In the genomic region with DNA sequence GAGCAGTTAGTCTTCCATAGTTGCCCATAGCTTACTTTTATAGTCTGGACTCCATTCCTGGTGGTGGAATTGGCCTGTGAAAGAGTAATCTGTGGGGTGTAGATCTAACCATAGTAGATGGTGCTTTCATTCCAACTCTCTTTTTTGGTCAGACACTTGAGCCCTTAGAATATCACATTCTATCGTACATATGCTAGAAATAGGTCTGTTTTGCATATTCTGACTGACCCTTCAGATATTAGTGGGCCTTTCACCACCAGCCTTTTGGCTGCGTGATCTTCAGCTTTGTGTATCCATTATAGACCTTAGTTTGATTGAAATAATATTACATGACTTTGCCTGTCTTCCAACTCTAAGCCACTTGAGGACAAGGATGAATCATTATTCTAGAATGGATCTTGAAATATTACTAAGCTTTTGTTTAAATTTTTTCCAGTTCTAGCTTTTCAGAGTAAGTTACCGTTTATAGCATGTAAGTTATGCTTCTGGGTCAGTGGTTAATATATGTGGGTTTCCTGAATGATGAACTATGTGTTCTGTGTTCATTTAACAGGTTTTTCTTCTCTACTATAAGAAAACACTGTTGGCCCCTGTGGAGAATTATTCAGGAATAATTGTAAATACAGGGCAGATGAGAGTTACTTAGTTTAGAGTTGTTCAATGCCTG, we compare ENCODE assay signal across 15 cellular contexts. TPM values are rescaled to one million over a fixed set of nuclear protein-coding genes. Genes with fewer than 3 reads are reported as not detected.
DNase-seq lines count a peak whose midpoint lies in the region; ATAC-seq and TF ChIP-seq lines count a peak whose summit lies in the region.
"Had no signal": no experiment of that assay in that cellular context is flagged by ENCODE, and none has a peak within 500 bp of the region (broad histone marks: within the 10 kb centered on the region; RNA-seq: fewer than 3 reads in every experiment).

No MANE protein-coding gene starts in this region.

- peaks cover 8 to 29% of the 10 kb centered on the region in 2 donors for H3K36me3 Mint-ChIP-seq in CD4-positive, alpha-beta memory T cell
- peaks cover 35% of the 10 kb centered on the region for H3K36me3 Mint-ChIP-seq in endodermal cell (ENCODE audit: low read depth)

- POLR2A ChIA-PET in CD4-positive, alpha-beta memory T cell (lab: Charles Lee; ENCODE audit: partially characterized antibody): interaction anchor here (0.7 to 1.3 kb wide), 3 partner anchors 53 to 54 kb away, joined by 3 to 6 read pairs (median 4); no protein-coding TSS in a partner anchor

- no peak overlapping the region for H3K27ac ChIP-seq in CD4-positive, alpha-beta memory T cell (ENCODE audit: low read depth, low read length)
- no peak overlapping the region for H3K27ac ChIP-seq in endodermal cell (ENCODE audit: low read depth, low read length)
- H3K27ac ChIP-seq: SJCRH30, upper lobe of left lung had no signal

- 96 to 97% methylated on average over 2 to 3 of the region's 3 CpGs for WGBS in endodermal cell (ENCODE audit: insufficient coverage in 1 of 2, insufficient read length in 1 of 2), 2 experiments

- DNase-seq in CD4-positive, alpha-beta memory T cell: no peak
- DNase-seq in endodermal cell (no peak), C1 segment of cervical spinal cord (lab: John Stamatoyannopoulos, UW) (no peak), DMS153 (lab: John Stamatoyannopoulos, UW) (no peak)
- DNase-seq: activated CD4-positive, alpha-beta T cell treated with anti-CD3 and anti-CD28 coated beads, Interleukin-2, amount 50 U/mL, for 1 hour; Caco-2; midbrain; NCI-H526 treated with DMSO at 0.1 percent for 48 hours; SJCRH30; upper lobe of left lung had no signal

- peak overlapping the region in 5 of 8 donors; percentile 3 to 29 (median 5) for H3K4me3 Mint-ChIP-seq in CD4-positive, alpha-beta memory T cell
- H3K4me3 Mint-ChIP-seq in endodermal cell: no peak overlapping the region

- H3K4me1 Mint-ChIP-seq in CD4-positive, alpha-beta memory T cell: peaks cover 56 to 81% (median 66%) of the 10 kb centered on the region in 4 donors
- H3K4me1 Mint-ChIP-seq in endodermal cell: peaks cover 45% of the 10 kb centered on the region

- CTCF ChIA-PET in CD4-positive, alpha-beta memory T cell (lab: Charles Lee; ENCODE audit: partially characterized antibody): interaction anchor here (0.6 to 2.4 kb wide), 2 partner anchors 54 to 706 kb away, joined by 3 to 9 read pairs; no protein-coding TSS in a partner anchor

- peaks cover 71% of the 10 kb centered on the region for H3K4me1 ChIP-seq in CD4-positive, alpha-beta memory T cell (ENCODE audit: insufficient read depth, low read length)
- no peaks in the 10 kb centered on the region for H3K4me1 ChIP-seq in endodermal cell (ENCODE audit: control insufficient read depth, insufficient read depth, low read length)
- H3K4me1 ChIP-seq: SJCRH30 had no signal

- no peak overlapping the region for H3K4me3 ChIP-seq in CD4-positive, alpha-beta memory T cell (ENCODE audit: low read length in 2 of 2)
- no peak overlapping the region for H3K4me3 ChIP-seq in endodermal cell (ENCODE audit: low read length)
- H3K4me3 ChIP-seq: right atrium auricular region, SJCRH30, upper lobe of left lung had no signal

- TF ChIP-seq CTCF in endodermal cell (conservative IDR thresholded peaks at IDR 0.05): no peak

- no peaks in the 10 kb centered on the region for H3K9me3 Mint-ChIP-seq in CD4-positive, alpha-beta memory T cell
- H3K9me3 Mint-ChIP-seq in endodermal cell: peaks cover 4% of the 10 kb centered on the region

- peak overlapping the region; percentile 9 to 85 (median 40) for H3K27ac Mint-ChIP-seq in CD4-positive, alpha-beta memory T cell
- H3K27ac Mint-ChIP-seq in endodermal cell: peak overlapping the region; percentile 18

- H3K27me3 Mint-ChIP-seq in CD4-positive, alpha-beta memory T cell: no peaks in the 10 kb centered on the region
- no peaks in the 10 kb centered on the region for H3K27me3 Mint-ChIP-seq in endodermal cell (ENCODE audit: insufficient read depth)

- intact Hi-C loops in CD4-positive, alpha-beta memory T cell (cut with micrococcal nuclease): no loop called here

- no peaks in the 10 kb centered on the region for H3K9me3 ChIP-seq in CD4-positive, alpha-beta memory T cell (ENCODE audit: control insufficient read depth in 1 of 2, low read length in 2 of 2)
- peaks cover 7% of the 10 kb centered on the region for H3K9me3 ChIP-seq in endodermal cell (ENCODE audit: control insufficient read depth, low read length)
- H3K9me3 ChIP-seq: Caco-2, right atrium auricular region, SJCRH30, upper lobe of left lung had no signal

- H3K9ac ChIP-seq in endodermal cell (ENCODE audit: extremely low read depth, low read length, poor library complexity, severe bottlenecking): no peak overlapping the region

- no peaks in the 10 kb centered on the region for H3K27me3 ChIP-seq in CD4-positive, alpha-beta memory T cell (ENCODE audit: insufficient read depth, low read length)
- H3K27me3 ChIP-seq in endodermal cell (ENCODE audit: control insufficient read depth, insufficient read depth, low read length, poor library complexity, severe bottlenecking): no peaks in the 10 kb centered on the region
- H3K27me3 ChIP-seq: right atrium auricular region, SJCRH30, upper lobe of left lung had no signal

- H3K36me3 ChIP-seq in CD4-positive, alpha-beta memory T cell (ENCODE audit: insufficient read depth, low read length): peaks cover 8% of the 10 kb centered on the region
- peaks cover 41% of the 10 kb centered on the region for H3K36me3 ChIP-seq in endodermal cell (ENCODE audit: control insufficient read depth, insufficient read depth, low read length)
- H3K36me3 ChIP-seq: right atrium auricular region, upper lobe of left lung had no signal

- peak; percentile 73 for ATAC-seq in GM18861 (IDR thresholded peaks at IDR 0.05; ENCODE audit: unreplicated experiment)
- ATAC-seq in HG02981 (IDR thresholded peaks at IDR 0.05; ENCODE audit: unreplicated experiment): peak; percentile 72
- no peak for ATAC-seq in HG03342 (IDR thresholded peaks at IDR 0.05; ENCODE audit: unreplicated experiment)
- ATAC-seq in HG03139 (IDR thresholded peaks at IDR 0.05; ENCODE audit: unreplicated experiment): no peak

RNA-seq across cellular contexts. Expression of gene RAB7A, which starts 8.7 kb away (rescaled TPM):
- total RNA-seq in CD4-positive, alpha-beta memory T cell: 100 to 1,000 TPM; 141 to 152 TPM
- polyA plus RNA-seq in CD4-positive, alpha-beta memory T cell: 100 to 1,000 TPM; 185 to 269 TPM
- 100 to 1,000 TPM; 166 to 194 TPM for total RNA-seq in endodermal cell
- 130 TPM for polyA plus RNA-seq in endodermal cell (2013, experiment 1 of 2)
- 118 TPM for polyA plus RNA-seq in endodermal cell (2013, experiment 2 of 2)

Comparison
In these comparisons a context has a peak if more than half of its experiments do, and no peak if none do; other contexts are left out.
1. ATAC-seq: peak in GM18861 (single experiment) and HG02981 (single experiment); none in HG03342 (single experiment) and HG03139 (single experiment).